Comparison of ENCODE assay signal across 8 cellular contexts in the genomic region with DNA sequence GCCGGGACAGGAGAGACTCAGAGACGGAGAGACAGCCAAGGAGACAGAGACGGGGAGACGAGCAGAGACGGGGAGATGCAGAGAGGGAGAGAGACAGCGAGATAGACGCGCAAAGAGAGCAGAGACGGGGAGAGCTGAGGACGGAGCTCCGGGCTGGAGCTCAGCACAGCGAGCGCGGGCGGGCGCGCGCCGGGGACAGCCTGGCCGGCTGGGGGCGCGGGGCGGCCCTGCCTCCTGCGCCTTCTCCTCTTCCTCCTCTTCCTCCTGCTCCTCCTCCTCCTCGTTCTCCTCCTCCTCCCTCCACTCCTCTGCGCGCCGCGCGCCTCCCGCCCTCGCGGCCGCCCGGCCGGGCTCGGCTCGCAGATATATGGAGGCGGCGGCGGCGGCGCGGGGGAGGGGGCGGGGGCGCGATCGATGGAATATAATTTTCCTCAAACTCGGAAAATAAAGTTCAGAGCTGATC. TPM values are rescaled to one million over a fixed set of nuclear protein-coding genes. Genes with fewer than 3 reads are reported as not detected.
DNase-seq lines count a peak whose midpoint lies in the region; ATAC-seq and TF ChIP-seq lines count a peak whose summit lies in the region.

A gene (minus strand): TSS at position 229 of the 463 bp plus-strand sequence. CDS start 15,530 bp downstream, outside the sequence.

- intact Hi-C loops in ascending aorta (cut with DNase I) (no loop called here), lower lobe of right lung (cut with DNase I) (no loop called here), upper lobe of right lung (cut with DNase I) (no loop called here), posterior vena cava (cut with DNase I) (no loop called here)

- H3K4me1 ChIP-seq in ascending aorta: peaks cover 0 to 11% of the 10 kb centered on the region in 2 donors
- H3K4me1 ChIP-seq in lower lobe of right lung: peaks cover 16% of the 10 kb centered on the region
- H3K4me1 ChIP-seq in upper lobe of right lung: peaks cover 12% of the 10 kb centered on the region

- H3K9me3 ChIP-seq in ascending aorta (no peaks in the 10 kb centered on the region), lower lobe of right lung (no peaks in the 10 kb centered on the region), upper lobe of right lung (no peaks in the 10 kb centered on the region)

- H3K36me3 ChIP-seq in ascending aorta: no peaks in the 10 kb centered on the region
- no peaks in the 10 kb centered on the region for H3K36me3 ChIP-seq in lower lobe of right lung
- H3K36me3 ChIP-seq in upper lobe of right lung: no peaks in the 10 kb centered on the region

- H3K4me3 ChIP-seq in ascending aorta: peak within 1 kb of the TSS; percentile 48 to 61
- H3K4me3 ChIP-seq in lower lobe of right lung: peak within 1 kb of the TSS; percentile 54
- peak within 1 kb of the TSS; percentile 50 for H3K4me3 ChIP-seq in upper lobe of right lung

- DNase-seq in GM03348 (ENCODE audit: low spot score) (peak; percentile 61), Kasumi-1 (lab: John Stamatoyannopoulos, UW) (peak; percentile 42 to 53), ascending aorta (ENCODE audit: low spot score in 2 of 2) (no peak), lower lobe of right lung (no peak), upper lobe of right lung (no peak), ecto neural progenitor cell (ENCODE audit: low spot score) (no peak), posterior vena cava (ENCODE audit: low spot score) (no peak)

- H3K27ac ChIP-seq in ascending aorta (no peak within 1 kb of the TSS), lower lobe of right lung (no peak within 1 kb of the TSS), upper lobe of right lung (no peak within 1 kb of the TSS)

- TF ChIP-seq CTCF in ascending aorta (IDR thresholded peaks at IDR 0.05) (no peak), lower lobe of right lung (IDR thresholded peaks at IDR 0.05) (no peak), upper lobe of right lung (IDR thresholded peaks at IDR 0.05) (no peak)

- ATAC-seq in lower lobe of right lung: peak; percentile 29 to 38
- ATAC-seq in upper lobe of right lung: peak; percentile 40
- no peak for ATAC-seq in HG03039 (IDR thresholded peaks at IDR 0.05; ENCODE audit: unreplicated experiment)

- peaks cover 41% of the 10 kb centered on the region for H3K27me3 ChIP-seq in ascending aorta
- peaks cover 85% of the 10 kb centered on the region for H3K27me3 ChIP-seq in lower lobe of right lung (ENCODE audit: low read depth)
- peaks cover 77% of the 10 kb centered on the region for H3K27me3 ChIP-seq in upper lobe of right lung

RNA-seq across cellular contexts. Expression of the gene that starts here (rescaled TPM):
- total RNA-seq in ascending aorta: not detected
- total RNA-seq in lower lobe of right lung: 0.41 TPM
- 0.43 TPM for total RNA-seq in upper lobe of right lung
- under 1 TPM in 1 of 2 donors, not detected in 1; 0.38 TPM for total RNA-seq in posterior vena cava

Comparison
In these comparisons a context has a peak if more than half of its experiments do, and no peak if none do; other contexts are left out.
1. Peak in ATAC-seq and H3K4me3 ChIP-seq in lower lobe of right lung; RNA of the gene not detected or under 1 TPM.
2. Peak in ATAC-seq and H3K4me3 ChIP-seq in upper lobe of right lung; RNA of the gene not detected or under 1 TPM.
3. DNase-seq: peak in GM03348 (single experiment) and Kasumi-1 (2 of 2); none in ascending aorta (0 of 2), lower lobe of right lung (single experiment), upper lobe of right lung (single experiment), ecto neural progenitor cell (single experiment) and posterior vena cava (single experiment).
4. Peak in every context shown above with its lines, with median percentiles within 50 percentile points of each other: H3K4me3 ChIP-seq.